Comparison of ENCODE assay signal across 29 cellular contexts in the genomic region with DNA sequence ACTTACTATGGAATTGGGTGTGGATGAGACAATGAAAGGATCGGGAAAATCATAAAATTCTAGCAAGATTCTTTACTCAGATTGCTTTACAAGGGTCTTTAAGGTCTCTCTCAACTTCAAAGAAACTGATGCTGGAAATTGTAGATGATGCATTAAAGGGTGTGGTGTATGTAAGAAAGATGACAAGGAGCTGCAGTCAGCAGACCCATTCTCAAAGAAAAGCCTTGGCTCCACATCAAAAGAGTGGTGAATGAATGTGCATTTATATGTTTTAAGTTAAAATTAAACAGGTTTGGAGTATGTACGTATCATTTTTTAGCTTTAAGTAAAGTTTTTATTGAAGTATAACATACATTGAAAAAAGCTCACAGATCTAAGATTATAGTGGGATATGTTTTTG.
"Had no signal": no experiment of that assay in that cellular context is flagged by ENCODE, and none has a peak within 500 bp of the region (broad histone marks: within the 10 kb centered on the region; RNA-seq: fewer than 3 reads in every experiment).

No MANE protein-coding gene starts in this region.

- H3K9me3 ChIP-seq: left ventricle myocardium inferior, mucosa of descending colon, pancreas, prostate gland, suprapubic skin, thoracic aorta, tibial artery, upper lobe of right lung had no signal

- H3K27ac Mint-ChIP-seq: immature natural killer cell; naive thymus-derived CD4-positive, alpha-beta T cell; stimulated activated effector memory CD8-positive, alpha-beta T cell treated with anti-CD3 and anti-CD28 coated beads, Interleukin-12 subunit alpha, Interleukin-12 subunit beta, amount 100 ng/mL, for 72 hours; stimulated activated naive CD8-positive, alpha-beta T cell treated with anti-CD3 and anti-CD28 coated beads, Interleukin-15, Interleukin-2, amounts not matched to agents 100 ng/mL and 50 ng/mL, for 24 hours had no signal

- H3K4me1 Mint-ChIP-seq: immature natural killer cell; naive thymus-derived CD4-positive, alpha-beta T cell; stimulated activated effector memory CD8-positive, alpha-beta T cell treated with anti-CD3 and anti-CD28 coated beads, Interleukin-12 subunit alpha, Interleukin-12 subunit beta, amount 100 ng/mL, for 72 hours had no signal

- DNase-seq: hypothalamus; immature natural killer cell; left ventricle myocardium inferior; mesendoderm; midbrain; mucosa of descending colon; naive thymus-derived CD4-positive, alpha-beta T cell; nucleus accumbens; pancreas; posterior cingulate gyrus; retina; right cardiac atrium; stimulated activated CD4-positive, alpha-beta T cell treated with anti-CD3 and anti-CD28 coated beads, Interleukin-12 subunit alpha, Interleukin-12 subunit beta, amount 100 ng/mL, for 4 hours; stimulated activated CD4-positive, alpha-beta T cell treated with anti-CD3 and anti-CD28 coated beads, Interleukin-15, amount 100 ng/mL, for 24 hours; stimulated activated CD4-positive, alpha-beta T cell treated with anti-CD3 and anti-CD28 coated beads, Interleukin-4, amount 100 ng/mL, for 24 hours; stimulated activated naive CD4-positive, alpha-beta T cell; tibial artery; trophoblast cell; upper lobe of right lung had no signal

- H3K4me3 Mint-ChIP-seq: immature natural killer cell; naive thymus-derived CD4-positive, alpha-beta T cell; nephron; neural crest cell; stimulated activated effector memory CD8-positive, alpha-beta T cell treated with anti-CD3 and anti-CD28 coated beads, Interleukin-12 subunit alpha, Interleukin-12 subunit beta, amount 100 ng/mL, for 72 hours; stimulated activated naive CD8-positive, alpha-beta T cell treated with anti-CD3 and anti-CD28 coated beads, Interleukin-15, Interleukin-2, amounts not matched to agents 100 ng/mL and 50 ng/mL, for 24 hours had no signal

- H3K36me3 ChIP-seq: left ventricle myocardium inferior, pancreas, prostate gland, suprapubic skin, thoracic aorta, tibial artery, upper lobe of right lung had no signal

- H3K4me1 ChIP-seq: pancreas, prostate gland had no signal

- H3K9me3 Mint-ChIP-seq: immature natural killer cell; stimulated activated effector memory CD8-positive, alpha-beta T cell treated with anti-CD3 and anti-CD28 coated beads, Interleukin-12 subunit alpha, Interleukin-12 subunit beta, amount 100 ng/mL, for 72 hours; stimulated activated naive CD8-positive, alpha-beta T cell treated with anti-CD3 and anti-CD28 coated beads, Interleukin-15, Interleukin-2, amounts not matched to agents 100 ng/mL and 50 ng/mL, for 24 hours had no signal

- H3K27me3 ChIP-seq: suprapubic skin, tibial artery, upper lobe of right lung had no signal

- H3K27ac ChIP-seq: pancreas, prostate gland, skin epidermis, suprapubic skin, thoracic aorta, tibial artery, upper lobe of right lung had no signal

- H3K4me3 ChIP-seq: left ventricle myocardium inferior, lung, mucosa of descending colon, pancreas, prostate gland, skin epidermis, suprapubic skin, thoracic aorta, tibial artery, upper lobe of right lung had no signal

- ATAC-seq: mucosa of descending colon; naive thymus-derived CD4-positive, alpha-beta T cell; pancreas; right cardiac atrium; sciatic nerve; upper lobe of right lung had no signal

- H3K36me3 Mint-ChIP-seq: naive thymus-derived CD4-positive, alpha-beta T cell; stimulated activated effector memory CD8-positive, alpha-beta T cell treated with anti-CD3 and anti-CD28 coated beads, Interleukin-12 subunit alpha, Interleukin-12 subunit beta, amount 100 ng/mL, for 72 hours had no signal
